In genomic region chr10:130108934-130109604, GRCh38 we compare ENCODE assay signal across 8 cellular contexts. TPM values are rescaled to one million over a fixed set of nuclear protein-coding genes. Genes with fewer than 3 reads are reported as not detected.
DNase-seq lines count a peak whose midpoint lies in the region; ATAC-seq, FAIRE-seq and TF ChIP-seq lines count a peak whose summit lies in the region.

No MANE protein-coding gene starts in this region.

- H3K27me3 ChIP-seq in heart left ventricle (no peaks in the 10 kb centered on the region), keratinocyte (ENCODE audit: control insufficient read depth, extremely low read depth, insufficient read depth, low read length) (no peaks in the 10 kb centered on the region), transverse colon (no peaks in the 10 kb centered on the region)

- no peaks in the 10 kb centered on the region for H4K20me1 ChIP-seq in keratinocyte (ENCODE audit: control insufficient read depth, extremely low read depth, insufficient read depth, low read length)

- TF ChIP-seq EP300 in transverse colon (IDR thresholded peaks at IDR 0.05; ENCODE audit: low read depth) = no peak

- peaks cover 0 to 7% (median 0%) of the 10 kb centered on the region in 9 donors for H3K36me3 ChIP-seq in heart left ventricle
- H3K36me3 ChIP-seq in keratinocyte (ENCODE audit: control insufficient read depth in 2 of 2, extremely low read depth in 1 of 2, insufficient read depth in 2 of 2, low read length in 2 of 2) = peaks cover 0 to 1% of the 10 kb centered on the region in 2 experiments
- no peaks in the 10 kb centered on the region for H3K36me3 ChIP-seq in transverse colon

- no peak for DNase-seq in heart left ventricle
- DNase-seq in left ventricle myocardium superior = no peak
- DNase-seq in activated T-cell treated with anti-CD3 and anti-CD28 coated beads, Interleukin-2, amount 50 U/mL, for 48 hours = peak; percentile 40 to 43
- DNase-seq in keratinocyte (ENCODE audit: low read depth, low spot score) = no peak
- no peak for DNase-seq in transverse colon
- no peak for DNase-seq in NCI-H128 (lab: John Stamatoyannopoulos, UW; ENCODE audit: unreplicated experiment)
- DNase-seq in A172 (ENCODE audit: low spot score) = no peak

- H3K4me1 ChIP-seq in heart left ventricle = peaks cover 0 to 26% (median 16%) of the 10 kb centered on the region in 12 donors
- H3K4me1 ChIP-seq in keratinocyte (ENCODE audit: control insufficient read depth, extremely low read depth, insufficient read depth, low read length) = peaks cover 15% of the 10 kb centered on the region
- H3K4me1 ChIP-seq in transverse colon = peaks cover 3 to 23% (median 18%) of the 10 kb centered on the region in 4 donors

- intact Hi-C loops in heart left ventricle (cut with DNase I) = no loop called here
- intact Hi-C loops in left ventricle myocardium superior (cut with micrococcal nuclease) = no loop called here
- intact Hi-C loops in transverse colon (cut with DNase I; ENCODE audit: low total_unique reads) = no loop called here

- dilution Hi-C loops in keratinocyte (cut with MboI; ENCODE audit: extremely low pct_ligation_motif_present, low sequenced_read_pairs) = no loop called here

- TF ChIP-seq POLR2A in heart left ventricle (IDR thresholded peaks at IDR 0.05) = no peak
- TF ChIP-seq POLR2A in transverse colon (IDR thresholded peaks at IDR 0.05) = no peak

- H3K79me2 ChIP-seq in keratinocyte (ENCODE audit: control insufficient read depth, insufficient read depth, low read length) = peaks cover 11% of the 10 kb centered on the region

- no peak overlapping the region for H2AFZ ChIP-seq in keratinocyte (ENCODE audit: control insufficient read depth, low read length)

- H3K9me3 ChIP-seq in heart left ventricle (no peaks in the 10 kb centered on the region), keratinocyte (ENCODE audit: control insufficient read depth, low read depth, low read length) (no peaks in the 10 kb centered on the region), transverse colon (no peaks in the 10 kb centered on the region)

- TF ChIP-seq CTCF in heart left ventricle (IDR thresholded peaks at IDR 0.05) = no peak
- TF ChIP-seq CTCF in keratinocyte (optimal IDR thresholded peaks at IDR 0.05 in 1 of 3, IDR thresholded peaks at IDR 0.05 in 1 of 3, conservative IDR thresholded peaks at IDR 0.05 in 1 of 3; ENCODE audit: extremely low read depth in 1 of 3, insufficient read depth in 2 of 3, low read length in 3 of 3) = no peak
- TF ChIP-seq CTCF in transverse colon (IDR thresholded peaks at IDR 0.05) = no peak

- WGBS in heart left ventricle, 4 donors = 50 to 55% (median 52%) methylated on average over 6 of the region's 6 CpGs
- WGBS in transverse colon (ENCODE audit: low coverage in 1 of 2), 2 donors = 51% methylated on average over 6 of the region's 6 CpGs; no CpG with 5 or more reads in 1 of the 2 donors

- H3K4me3 ChIP-seq in heart left ventricle = peak overlapping the region in 9 of 12 donors; percentile 73 to 89 (median 79)
- peak overlapping the region; percentile 85 to 97 (median 86) for H3K4me3 ChIP-seq in keratinocyte (ENCODE audit: control insufficient read depth in 2 of 3, extremely low read depth in 1 of 3, insufficient read depth in 2 of 3, low read depth in 1 of 3, low read length in 3 of 3)
- peak overlapping the region in 2 of 4 donors; percentile 71 to 72 for H3K4me3 ChIP-seq in transverse colon

- ATAC-seq in heart left ventricle (no peak), left ventricle myocardium superior (no peak), HG03108 (IDR thresholded peaks at IDR 0.05; ENCODE audit: unreplicated experiment) (no peak)

- no peaks in the 10 kb centered on the region for H3K9me1 ChIP-seq in keratinocyte (ENCODE audit: control insufficient read depth, extremely low read depth, insufficient read depth, low read length)

- H3K27ac ChIP-seq in heart left ventricle = peak overlapping the region in 5 of 12 donors; percentile 91 to 97 (median 94)
- no peak overlapping the region for H3K27ac ChIP-seq in keratinocyte (ENCODE audit: control insufficient read depth, insufficient read depth, low read length)
- H3K27ac ChIP-seq in transverse colon = peak overlapping the region; percentile 87 to 96 (median 94)

- H3K4me2 ChIP-seq in keratinocyte (ENCODE audit: control insufficient read depth, extremely low read depth, insufficient read depth, low read depth, low read length) = peak overlapping the region; percentile 99

- in situ Hi-C loops in transverse colon (cut with MboI; ENCODE audit: low pct_ligation_motif_present in 1 of 4, low pct_unique_long_range_greater_than_20kb in 1 of 4, low sequenced_read_pairs in 3 of 4) = loop anchor here in 1 of 4 donors (25.0 kb wide), 1 partner anchor 1072 kb away; no protein-coding TSS in a partner anchor

- peak overlapping the region; percentile 95 for H3K9ac ChIP-seq in keratinocyte (ENCODE audit: control insufficient read depth, extremely low read depth, insufficient read depth, low read length)

- no peak for FAIRE-seq in keratinocyte (lab: Jason Lieb, UNC)

RNA-seq across cellular contexts. Expression of gene C10orf143, which starts 1.6 kb away (rescaled TPM):
- total RNA-seq in heart left ventricle (1 to 10 TPM in 7 of 9 donors, under 1 TPM in 1, not detected in 1; 0.32 to 3.3 (median 1.6) TPM), left ventricle myocardium superior (1.3 TPM), transverse colon (1 to 10 TPM in 2 of 4 donors, not detected in 2; 3.8 to 4.0 TPM)
- polyA plus RNA-seq in heart left ventricle (1 to 10 TPM; 1.1 to 3.7 TPM), keratinocyte (1.2 to 1.8 TPM (median 1.4 TPM) in 3 replicates)
- polyA plus RNA-seq in keratinocyte (2011; ENCODE audit: low read depth) = 0.40 TPM
- 1.3 and 1.4 TPM in 2 replicates for polyA plus RNA-seq in keratinocyte (2011; cell fraction: cytosol; rRNA removed)
- 3.2 and 4.4 TPM in 2 replicates for polyA plus RNA-seq in keratinocyte (2011; cell fraction: nucleus; rRNA removed)
- 1.2 and 2.2 TPM in 2 replicates for polyA plus RNA-seq in keratinocyte (2012; ENCODE audit: low replicate concordance)
- 0.61 to 1.4 TPM (median 0.85 TPM) in 3 replicates for polyA minus RNA-seq in keratinocyte
- not detected for polyA minus RNA-seq in keratinocyte (2011; cell fraction: cytosol; rRNA and poly(A)+ RNA removed)
- 0.85 and 1.1 TPM in 2 replicates for polyA minus RNA-seq in keratinocyte (2011; cell fraction: nucleus; rRNA and poly(A)+ RNA removed)
- total RNA-seq in A172 (2014; rRNA removed; shearing (Covaris generic)) = 0.05 TPM in 2 replicates

RNA-seq across cellular contexts. Expression of gene GLRX3, which starts 27.1 kb away (rescaled TPM):
- total RNA-seq in heart left ventricle (100 to 1,000 TPM in 1 of 9 donors, 10 to 100 TPM in 8; 54.0 to 127 (median 66.4) TPM), left ventricle myocardium superior (64.8 TPM), transverse colon (10 to 100 TPM; 32.7 to 38.2 (median 34.3) TPM)
- polyA plus RNA-seq in heart left ventricle (100 to 1,000 TPM in 1 of 2 donors, 10 to 100 TPM in 1; 62.1 to 180 TPM), keratinocyte (133 to 215 TPM (median 142 TPM) in 3 replicates)
- polyA plus RNA-seq in keratinocyte (2011; ENCODE audit: low read depth) = 193 TPM
- 122 and 206 TPM in 2 replicates for polyA plus RNA-seq in keratinocyte (2011; cell fraction: cytosol; rRNA removed)
- polyA plus RNA-seq in keratinocyte (2011; cell fraction: nucleus; rRNA removed) = 89.4 and 111 TPM in 2 replicates
- polyA plus RNA-seq in keratinocyte (2012; ENCODE audit: low replicate concordance) = 137 and 154 TPM in 2 replicates
- 18.8 to 50.7 TPM (median 33.0 TPM) in 3 replicates for polyA minus RNA-seq in keratinocyte
- polyA minus RNA-seq in keratinocyte (2011; cell fraction: cytosol; rRNA and poly(A)+ RNA removed) = 60.4 TPM
- 26.6 and 34.0 TPM in 2 replicates for polyA minus RNA-seq in keratinocyte (2011; cell fraction: nucleus; rRNA and poly(A)+ RNA removed)
- total RNA-seq in A172 (2014; rRNA removed; shearing (Covaris generic)) = 158 and 197 TPM in 2 replicates

Comparison
In these comparisons a context has a peak if more than half of its experiments do, and no peak if none do; other contexts are left out.
1. DNase-seq: peak in activated T-cell treated with anti-CD3 and anti-CD28 coated beads, Interleukin-2, amount 50 U/mL, for 48 hours (2 of 2); none in heart left ventricle (0 of 5), left ventricle myocardium superior (single experiment), keratinocyte (single experiment), transverse colon (single experiment), NCI-H128 (single experiment) and A172 (single experiment).